14 cellular contexts compared by ENCODE assay signal in genomic region chr9:35669331-35670145, GRCh38. TPM values are rescaled to one million over a fixed set of nuclear protein-coding genes. Genes with fewer than 3 reads are reported as not detected.
DNase-seq lines count a peak whose midpoint lies in the region; ATAC-seq, FAIRE-seq and TF ChIP-seq lines count a peak whose summit lies in the region.
"Had no signal": no experiment of that assay in that cellular context is flagged by ENCODE, and none has a peak within 500 bp of the region (broad histone marks: within the 10 kb centered on the region; RNA-seq: fewer than 3 reads in every experiment).

No MANE protein-coding gene starts in this region.

- H3K36me3 Mint-ChIP-seq in mesothelial cell of epicardium (no peaks in the 10 kb centered on the region), CD14-positive monocyte (peaks cover 0 to under 1% of the 10 kb centered on the region in 2 donors)

- WGBS in A549 (ENCODE audit: missing lambda C conversion rate), result 33% methylated on average over 6 of the region's 6 CpGs
- WGBS in mammary epithelial cell (ENCODE audit: low coverage, missing lambda C conversion rate), result 48% methylated on average over 6 of the region's 6 CpGs

- no peak for TF ChIP-seq EP300 in A549 (IDR thresholded peaks at IDR 0.05)
- peak; percentile 12; the same call in 1 of the 2 replicates for TF ChIP-seq EP300 in Ishikawa (IDR thresholded peaks at IDR 0.05; ENCODE audit: borderline replicate concordance)

- H4K20me1 ChIP-seq in mammary epithelial cell (ENCODE audit: insufficient read depth, low read length), result no peaks in the 10 kb centered on the region

- H3K4me3 Mint-ChIP-seq in mesothelial cell of epicardium (no peak overlapping the region), CD14-positive monocyte (no peak overlapping the region)
- H3K4me3 Mint-ChIP-seq: activated naive CD8-positive, alpha-beta T cell treated with anti-CD3 and anti-CD28 coated beads, Interleukin-2, amount 50 U/mL, for 24 hours had no signal

- H2AFZ ChIP-seq in mammary epithelial cell (ENCODE audit: low read depth, low read length), result peak overlapping the region; percentile 67

- no TSS peak for BruUV-seq in mammary epithelial cell (replicated peaks; lab: Mats Ljungman, UMichigan)

- DNase-seq in A549 (ENCODE audit: low read depth in 1 of 2, low spot score in 1 of 2) (peak; percentile 44 to 85), mammary epithelial cell (peak; percentile 73), mesothelial cell of epicardium (ENCODE audit: low spot score in 2 of 2, unreplicated experiment in 2 of 2) (no peak), H4 (ENCODE audit: low spot score) (no peak), NCI-H2029 (lab: John Stamatoyannopoulos, UW) (no peak), CD14-positive monocyte (ENCODE audit: low spot score) (no peak)
- no peak for DNase-seq in effector CD4-positive, alpha-beta T cell
- DNase-seq: activated naive CD8-positive, alpha-beta T cell treated with anti-CD3 and anti-CD28 coated beads, Interleukin-2, amount 50 U/mL, for 24 hours; effector memory CD4-positive, alpha-beta T cell; heart left ventricle; NCI-H187 treated with DMSO at 0.1 percent for 48 hours had no signal

- H3K27me3 Mint-ChIP-seq in mesothelial cell of epicardium (ENCODE audit: low read depth) (no peaks in the 10 kb centered on the region), CD14-positive monocyte (ENCODE audit: low read depth in 3 of 3) (peaks cover 9 to 13% (median 12%) of the 10 kb centered on the region in 3 donors)

- in situ Hi-C loops in mammary epithelial cell (cut with MboI; ENCODE audit: low sequenced_read_pairs in 2 of 2), result no loop called here

- dilution Hi-C loops in mammary epithelial cell (cut with HindIII; ENCODE audit: low sequenced_read_pairs), result no loop called here

- H3K27ac ChIP-seq in A549 (peak overlapping the region; percentile 82 to 91), mammary epithelial cell (ENCODE audit: insufficient read depth, low read depth, low read length) (peak overlapping the region; percentile 25)
- H3K27ac ChIP-seq: heart left ventricle, skin epidermis had no signal

- CTCF ChIA-PET in A549 (lab: Yijun Ruan, JAX) (interaction anchor here (0.6 to 21.5 kb wide), 8 partner anchors 9 to 121 kb away, joined by 3 to 498 read pairs (median 6); partner anchors contain the start of genes ARHGEF39, CCDC107, RMRP and TPM2), mammary epithelial cell (lab: Charles Lee; ENCODE audit: low non-redundant PET) (interaction anchor here (0.6 kb wide), 1 partner anchor 19 kb away, joined by 3 read pairs; no protein-coding TSS in a partner anchor)

- H3K79me2 ChIP-seq in mammary epithelial cell (ENCODE audit: insufficient read depth, low read length), result peaks cover 3% of the 10 kb centered on the region

- peak; percentile 68 for FAIRE-seq in A549 (lab: Jason Lieb, UNC)

- H3K9me3 Mint-ChIP-seq in mesothelial cell of epicardium (no peaks in the 10 kb centered on the region), CD14-positive monocyte (peaks cover 0 to 4% (median 1%) of the 10 kb centered on the region in 7 donors)
- H3K9me3 Mint-ChIP-seq: activated naive CD8-positive, alpha-beta T cell treated with anti-CD3 and anti-CD28 coated beads, Interleukin-2, amount 50 U/mL, for 24 hours had no signal

- no peaks in the 10 kb centered on the region for H3K9me3 ChIP-seq in A549
- no peaks in the 10 kb centered on the region for H3K9me3 ChIP-seq in mammary epithelial cell (replicated peaks; ENCODE audit: insufficient read depth, low read length)
- H3K9me3 ChIP-seq: heart left ventricle had no signal

- peaks cover 28% of the 10 kb centered on the region for H3K4me1 Mint-ChIP-seq in mesothelial cell of epicardium
- peaks cover 8% of the 10 kb centered on the region for H3K4me1 Mint-ChIP-seq in CD14-positive monocyte

- H3K4me2 ChIP-seq in A549 (peak overlapping the region; percentile 74), mammary epithelial cell (ENCODE audit: insufficient read depth, low read depth, low read length) (peak overlapping the region; percentile 46)

- H3K27ac Mint-ChIP-seq in mesothelial cell of epicardium (peak overlapping the region; percentile 74), CD14-positive monocyte (no peak overlapping the region)
- H3K27ac Mint-ChIP-seq: activated naive CD8-positive, alpha-beta T cell treated with anti-CD3 and anti-CD28 coated beads, Interleukin-2, amount 50 U/mL, for 24 hours had no signal

- ATAC-seq in A549, result peak; percentile 45 to 61
- ATAC-seq: activated naive CD8-positive, alpha-beta T cell treated with anti-CD3 and anti-CD28 coated beads, Interleukin-2, amount 50 U/mL, for 24 hours; heart left ventricle had no signal

- no peak overlapping the region for H3K9ac ChIP-seq in mammary epithelial cell (ENCODE audit: insufficient read depth, low read length)

- H3K4me1 ChIP-seq in A549, result peaks cover 58% of the 10 kb centered on the region
- peaks cover 35% of the 10 kb centered on the region for H3K4me1 ChIP-seq in mammary epithelial cell (ENCODE audit: insufficient read depth, low read length)

- no peak overlapping the region for H3K4me3 ChIP-seq in A549
- no peak overlapping the region for H3K4me3 ChIP-seq in mammary epithelial cell (replicated peaks in 1 of 3; ENCODE audit: insufficient read depth in 1 of 3, low read depth in 2 of 3, low read length in 3 of 3)
- H3K4me3 ChIP-seq: heart left ventricle, skin epidermis had no signal

- TF ChIP-seq RAD21 in A549 (conservative IDR thresholded peaks at IDR 0.05 in 1 of 2, IDR thresholded peaks at IDR 0.05 in 1 of 2) (no peak), Ishikawa (IDR thresholded peaks at IDR 0.05; ENCODE audit: low read depth) (no peak)

- no peak for TF ChIP-seq POLR2A in A549 (IDR thresholded peaks at IDR 0.05; ENCODE audit: low read length)

- POLR2A ChIA-PET in A549 (lab: Yijun Ruan, JAX), result interaction anchor here (1.1 to 1.6 kb wide), 3 partner anchors 20 to 63 kb away, joined by 3 to 13 read pairs (median 4); partner anchors contain the start of genes CREB3, TLN1 and TPM2

- no peaks in the 10 kb centered on the region for H3K36me3 ChIP-seq in mammary epithelial cell (ENCODE audit: insufficient read depth, low read length)
- H3K36me3 ChIP-seq: heart left ventricle had no signal

- H3K27me3 ChIP-seq in mammary epithelial cell (ENCODE audit: insufficient read depth, low read length), result no peaks in the 10 kb centered on the region
- H3K27me3 ChIP-seq: heart left ventricle had no signal

- intact Hi-C loops in mammary epithelial cell (cut with micrococcal nuclease), result loop anchor here (2.0 kb wide), 1 partner anchor 19 kb away; the partner anchor contains the start of gene TPM2
- intact Hi-C loops in CD14-positive monocyte (cut with micrococcal nuclease), result no loop called here

- TF ChIP-seq CTCF in A549 (IDR thresholded peaks at IDR 0.05) (no peak), mammary epithelial cell (conservative IDR thresholded peaks at IDR 0.05 in 1 of 2, IDR thresholded peaks at IDR 0.05 in 1 of 2; ENCODE audit: extremely low read depth in 1 of 2, insufficient read depth in 1 of 2, low read depth in 1 of 2, low read length in 2 of 2) (no peak), mesothelial cell of epicardium (IDR thresholded peaks at IDR 0.05; ENCODE audit: unreplicated experiment) (no peak), CD14-positive monocyte (IDR thresholded peaks at IDR 0.05) (no peak)

RNA-seq across cellular contexts. Expression of gene CA9, which starts 4.2 kb away (rescaled TPM):
- polyA plus RNA-seq in A549 (2011; rRNA removed) (16.3 and 32.9 TPM in 2 replicates), A549 (2017; fragmentation: RNase III; extraction: RNeasy Plus Mini Kit Qiagen cat#74134 plus additional on column Dnase treatment) (2.5 to 5.6 TPM (median 4.5 TPM) in 3 replicates), mammary epithelial cell (37.7 TPM), CD14-positive monocyte (not detected)
- 2.8 and 3.1 TPM in 2 replicates for polyA plus RNA-seq in A549 (2012; cell fraction: cytosol; rRNA removed)
- polyA plus RNA-seq in A549 (2012; cell fraction: nucleus; rRNA removed), result 4.2 and 7.7 TPM in 2 replicates
- 7.8 and 13.3 TPM in 2 replicates for polyA minus RNA-seq in A549 (2011; rRNA and poly(A)+ RNA removed)
- total RNA-seq in mammary epithelial cell (10 to 100 TPM in 1 of 2 donors, under 1 TPM in 1; 0.50 to 18.4 TPM), mesothelial cell of epicardium (1.1 to 2.3 TPM (median 1.7 TPM) in 3 replicates)
- polyA minus RNA-seq in mammary epithelial cell, result 42.9 TPM
- 1.3 and 2.1 TPM in 2 replicates for total RNA-seq in H4 (2014; rRNA removed; shearing (Covaris generic))

RNA-seq across cellular contexts. Expression of gene ARHGEF39, which starts 4.5 kb away (rescaled TPM):
- polyA plus RNA-seq in A549 (2011; rRNA removed) (17.6 and 21.4 TPM in 2 replicates), A549 (2017; fragmentation: RNase III; extraction: RNeasy Plus Mini Kit Qiagen cat#74134 plus additional on column Dnase treatment) (16.7 to 19.5 TPM (median 18.3 TPM) in 3 replicates), mammary epithelial cell (9.5 TPM), CD14-positive monocyte (under 1 TPM; 0.13 to 0.42 TPM)
- 18.5 and 21.2 TPM in 2 replicates for polyA plus RNA-seq in A549 (2012; cell fraction: cytosol; rRNA removed)
- polyA plus RNA-seq in A549 (2012; cell fraction: nucleus; rRNA removed), result 55.0 and 61.4 TPM in 2 replicates
- polyA minus RNA-seq in A549 (2011; rRNA and poly(A)+ RNA removed), result 24.9 and 27.1 TPM in 2 replicates
- total RNA-seq in mammary epithelial cell (1 to 10 TPM in 1 of 2 donors, under 1 TPM in 1; 0.33 to 5.7 TPM), mesothelial cell of epicardium (6.3 to 8.0 TPM (median 6.5 TPM) in 3 replicates)
- 7.8 TPM for polyA minus RNA-seq in mammary epithelial cell
- total RNA-seq in H4 (2014; rRNA removed; shearing (Covaris generic)), result 16.9 and 44.9 TPM in 2 replicates

RNA-seq across cellular contexts. Expression of gene CCDC107, which starts 11.4 kb away (rescaled TPM):
- polyA plus RNA-seq in A549 (2011; rRNA removed) (11.0 and 13.3 TPM in 2 replicates), A549 (2017; fragmentation: RNase III; extraction: RNeasy Plus Mini Kit Qiagen cat#74134 plus additional on column Dnase treatment) (20.4 to 21.9 TPM (median 20.7 TPM) in 3 replicates), mammary epithelial cell (13.4 TPM), CD14-positive monocyte (10 to 100 TPM; 23.2 to 32.6 TPM)
- polyA plus RNA-seq in A549 (2012; cell fraction: cytosol; rRNA removed), result 24.8 and 25.7 TPM in 2 replicates
- polyA plus RNA-seq in A549 (2012; cell fraction: nucleus; rRNA removed), result 16.2 and 17.0 TPM in 2 replicates
- polyA minus RNA-seq in A549 (2011; rRNA and poly(A)+ RNA removed), result 6.2 and 9.3 TPM in 2 replicates
- total RNA-seq in mammary epithelial cell (10 to 100 TPM; 16.3 TPM), mesothelial cell of epicardium (16.7 to 17.8 TPM (median 17.0 TPM) in 3 replicates)
- 2.9 TPM for polyA minus RNA-seq in mammary epithelial cell
- total RNA-seq in H4 (2014; rRNA removed; shearing (Covaris generic)), result 6.3 and 7.9 TPM in 2 replicates

RNA-seq across cellular contexts. Expression of gene RMRP, which starts 11.7 kb away (rescaled TPM):
- polyA plus RNA-seq in A549 (2011; rRNA removed) (80.2 and 257 TPM in 2 replicates), A549 (2017; fragmentation: RNase III; extraction: RNeasy Plus Mini Kit Qiagen cat#74134 plus additional on column Dnase treatment) (14.7 TPM in 1 of 3 replicates, not detected in the others), mammary epithelial cell (37.3 TPM), CD14-positive monocyte (10 to 100 TPM in 1 of 2 donors, not detected in 1; 13.3 TPM)
- 70.8 and 88.5 TPM in 2 replicates for polyA plus RNA-seq in A549 (2012; cell fraction: cytosol; rRNA removed)
- 313 TPM in 1 of 2 replicates, not detected in the other for polyA plus RNA-seq in A549 (2012; cell fraction: nucleus; rRNA removed)
- 13,550 and 18,381 TPM in 2 replicates for polyA minus RNA-seq in A549 (2011; rRNA and poly(A)+ RNA removed)
- total RNA-seq in mammary epithelial cell (over 10,000 TPM; 16,267 to 114,057 TPM), mesothelial cell of epicardium (20,234 to 21,305 TPM (median 21,148 TPM) in 3 replicates)
- polyA minus RNA-seq in mammary epithelial cell, result 5,045 TPM
- 4,639 and 15,849 TPM in 2 replicates for total RNA-seq in H4 (2014; rRNA removed; shearing (Covaris generic))
- polyA plus RNA-seq: urinary bladder had no signal

RNA-seq across cellular contexts. Expression of gene SIT1, which starts 18.8 kb away (rescaled TPM):
- not detected in 2 replicates for polyA plus RNA-seq in A549 (2011; rRNA removed)
- polyA plus RNA-seq in A549 (2012; cell fraction: cytosol; rRNA removed), result not detected in 2 replicates
- not detected in 2 replicates for polyA plus RNA-seq in A549 (2012; cell fraction: nucleus; rRNA removed)
- polyA plus RNA-seq in A549 (2017; fragmentation: RNase III; extraction: RNeasy Plus Mini Kit Qiagen cat#74134 plus additional on column Dnase treatment), result not detected in 3 replicates
- polyA minus RNA-seq in A549 (2011; rRNA and poly(A)+ RNA removed), result not detected in 2 replicates
- total RNA-seq in mammary epithelial cell, result not detected
- not detected for polyA plus RNA-seq in mammary epithelial cell
- not detected for polyA minus RNA-seq in mammary epithelial cell
- total RNA-seq in mesothelial cell of epicardium, result not detected in 3 replicates
- not detected in 2 replicates for total RNA-seq in H4 (2014; rRNA removed; shearing (Covaris generic))
- polyA plus RNA-seq in CD14-positive monocyte, result under 1 TPM; 0.27 to 0.36 TPM

Comparison
In these comparisons a context has a peak if more than half of its experiments do, and no peak if none do; other contexts are left out.
1. DNase-seq: peak in A549 (2 of 2) and mammary epithelial cell (single experiment); none in mesothelial cell of epicardium (0 of 2), effector CD4-positive, alpha-beta T cell (single experiment), H4 (single experiment), NCI-H2029 (single experiment) and CD14-positive monocyte (single experiment).